In the genomic region with DNA sequence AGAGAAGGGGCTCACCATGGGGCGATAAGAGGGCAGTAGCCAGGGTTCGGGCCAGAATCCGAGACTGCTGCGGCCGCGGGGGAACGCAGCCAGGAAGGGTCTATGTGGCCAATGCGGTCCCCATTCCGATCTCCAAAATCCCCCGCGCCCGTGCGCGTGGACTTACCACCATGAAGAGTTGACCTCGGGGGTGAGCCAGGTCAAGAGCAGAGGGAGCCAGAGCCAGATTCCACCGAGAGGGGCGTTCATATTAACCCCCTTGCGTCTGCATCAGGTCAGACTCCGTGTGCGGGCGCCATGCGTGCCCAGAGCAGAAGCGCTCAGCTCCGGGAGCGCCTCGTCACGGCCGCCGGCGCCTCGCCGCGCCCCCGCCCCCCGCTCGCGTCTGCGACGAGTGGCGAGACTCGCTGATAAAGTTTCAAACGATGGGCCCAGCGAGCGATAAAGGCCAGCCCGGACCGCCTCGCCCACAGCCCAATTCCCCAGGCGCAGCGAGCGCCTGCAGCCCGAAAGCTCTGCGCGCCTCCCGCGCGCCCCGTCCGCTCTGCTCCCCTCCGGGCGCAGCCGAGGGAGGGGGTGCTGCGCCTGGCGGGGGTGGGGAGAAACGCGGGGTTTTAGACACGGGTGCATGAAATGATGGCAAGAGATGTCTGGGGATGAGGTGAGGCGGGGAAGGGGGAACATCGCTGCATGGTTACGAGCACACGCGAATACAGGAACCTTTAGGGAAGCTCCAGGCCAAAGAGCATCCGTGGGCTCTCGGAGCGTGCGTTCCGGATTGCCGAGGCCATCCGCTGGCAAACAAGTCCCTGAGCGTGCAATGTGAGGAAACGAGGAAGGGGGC, we compare ENCODE assay signal across 8 cellular contexts. TPM values are rescaled to one million over a fixed set of nuclear protein-coding genes. Genes with fewer than 3 reads are reported as not detected.
DNase-seq lines count a peak whose midpoint lies in the region; ATAC-seq and TF ChIP-seq lines count a peak whose summit lies in the region.

A gene (minus strand): TSS at position 318 of the 844 bp plus-strand sequence. CDS start 69 bp downstream, at position 249.

- H3K79me2 ChIP-seq in GM23248 (ENCODE audit: insufficient read depth) (no peaks in the 10 kb centered on the region), hepatocyte (no peaks in the 10 kb centered on the region)

- no peak for TF ChIP-seq CTCF in hepatocyte (IDR thresholded peaks at IDR 0.05; ENCODE audit: poor library complexity)

- DNase-seq in GM23248 = peak; percentile 45
- peak; percentile 33 for DNase-seq in amniotic epithelial cell (ENCODE audit: low read depth)
- DNase-seq in hepatocyte (ENCODE audit: low spot score) = peak; percentile 23
- no peak for DNase-seq in stimulated activated effector memory CD8-positive, alpha-beta T cell treated with anti-CD3 and anti-CD28 coated beads, Interleukin-12 subunit alpha, Interleukin-12 subunit beta, amount 100 ng/mL, for 72 hours (ENCODE audit: low spot score in 2 of 2)

- ATAC-seq in HG03280 (IDR thresholded peaks at IDR 0.05; ENCODE audit: unreplicated experiment) = no peak
- no peak for ATAC-seq in GM21515 (IDR thresholded peaks at IDR 0.05; ENCODE audit: unreplicated experiment)
- no peak for ATAC-seq in stimulated activated effector memory CD8-positive, alpha-beta T cell treated with anti-CD3 and anti-CD28 coated beads, Interleukin-12 subunit alpha, Interleukin-12 subunit beta, amount 100 ng/mL, for 72 hours
- ATAC-seq in GM19463 (IDR thresholded peaks at IDR 0.05; ENCODE audit: unreplicated experiment) = no peak

- peak within 1 kb of the TSS; percentile 74 for H3K4me3 ChIP-seq in GM23248
- H3K4me3 ChIP-seq in hepatocyte = peak within 1 kb of the TSS; percentile 54
- peak within 1 kb of the TSS; percentile 71 for H3K4me3 ChIP-seq in skeletal muscle satellite cell (ENCODE audit: low read length)

- H3K9ac ChIP-seq in GM23248 = peak within 1 kb of the TSS; percentile 32; the same call in 1 of the 2 replicates
- H3K9ac ChIP-seq in skeletal muscle satellite cell (ENCODE audit: low read depth, low read length) = no peak within 1 kb of the TSS

- H3K4me2 ChIP-seq in GM23248 (ENCODE audit: unreplicated experiment) (peak within 1 kb of the TSS; percentile 92), hepatocyte (peak within 1 kb of the TSS; percentile 90), skeletal muscle satellite cell (ENCODE audit: low read length) (peak within 1 kb of the TSS; percentile 97)

- H3K9me3 ChIP-seq in GM23248 (ENCODE audit: low read depth) (no peaks in the 10 kb centered on the region), hepatocyte (ENCODE audit: low read depth) (no peaks in the 10 kb centered on the region), skeletal muscle satellite cell (replicated peaks; ENCODE audit: low read length) (no peaks in the 10 kb centered on the region)

- peaks cover 19% of the 10 kb centered on the region; the same call in 1 of the 2 replicates for H3F3A ChIP-seq in GM23248 (ENCODE audit: insufficient read depth)

- WGBS in GM23248 (ENCODE audit: low coverage in 1 of 2, low lambda C conversion rate in 2 of 2, missing lambda C conversion rate in 2 of 2), 2 experiments = 3 to 6% methylated on average over 66 to 75 of the region's 80 CpGs
- 2% methylated on average over 72 of the region's 80 CpGs for WGBS in hepatocyte (ENCODE audit: low lambda C conversion rate, missing lambda C conversion rate)

- H3K36me3 Mint-ChIP-seq in stimulated activated effector memory CD8-positive, alpha-beta T cell treated with anti-CD3 and anti-CD28 coated beads, Interleukin-12 subunit alpha, Interleukin-12 subunit beta, amount 100 ng/mL, for 72 hours = no peaks in the 10 kb centered on the region

- no peak within 1 kb of the TSS for H3K4me3 Mint-ChIP-seq in stimulated activated effector memory CD8-positive, alpha-beta T cell treated with anti-CD3 and anti-CD28 coated beads, Interleukin-12 subunit alpha, Interleukin-12 subunit beta, amount 100 ng/mL, for 72 hours

- H3K27me3 ChIP-seq in GM23248 (replicated peaks; ENCODE audit: insufficient read depth) (peaks cover 35% of the 10 kb centered on the region), hepatocyte (peaks cover 41% of the 10 kb centered on the region), skeletal muscle satellite cell (ENCODE audit: control insufficient read depth, insufficient read depth, low read length) (peaks cover 63% of the 10 kb centered on the region)

- peak within 1 kb of the TSS; percentile 84 for H2AFZ ChIP-seq in GM23248
- peak within 1 kb of the TSS; percentile 73 for H2AFZ ChIP-seq in hepatocyte

- H3K36me3 ChIP-seq in GM23248 (ENCODE audit: low read depth) = no peaks in the 10 kb centered on the region
- no peaks in the 10 kb centered on the region for H3K36me3 ChIP-seq in hepatocyte (replicated peaks; ENCODE audit: insufficient read depth, low read depth)
- no peaks in the 10 kb centered on the region for H3K36me3 ChIP-seq in skeletal muscle satellite cell (ENCODE audit: insufficient read depth, low read length)

- H3K4me1 ChIP-seq in GM23248 (ENCODE audit: insufficient read depth) (peaks cover 6% of the 10 kb centered on the region; the same call in 1 of the 2 replicates), hepatocyte (ENCODE audit: insufficient read depth) (peaks cover 10% of the 10 kb centered on the region), skeletal muscle satellite cell (ENCODE audit: control insufficient read depth, insufficient read depth, low read length) (peaks cover 24% of the 10 kb centered on the region)

- H4K20me1 ChIP-seq in GM23248 (ENCODE audit: insufficient read depth) (no peaks in the 10 kb centered on the region), hepatocyte (ENCODE audit: insufficient read depth, poor library complexity, severe bottlenecking) (no peaks in the 10 kb centered on the region)

- in situ Hi-C loops in GM23248 (cut with MboI) = no loop called here

- peaks cover 10% of the 10 kb centered on the region for H3K4me1 Mint-ChIP-seq in stimulated activated effector memory CD8-positive, alpha-beta T cell treated with anti-CD3 and anti-CD28 coated beads, Interleukin-12 subunit alpha, Interleukin-12 subunit beta, amount 100 ng/mL, for 72 hours

- H3K27ac Mint-ChIP-seq in stimulated activated effector memory CD8-positive, alpha-beta T cell treated with anti-CD3 and anti-CD28 coated beads, Interleukin-12 subunit alpha, Interleukin-12 subunit beta, amount 100 ng/mL, for 72 hours = no peak within 1 kb of the TSS

- no peaks in the 10 kb centered on the region for H3K9me3 Mint-ChIP-seq in stimulated activated effector memory CD8-positive, alpha-beta T cell treated with anti-CD3 and anti-CD28 coated beads, Interleukin-12 subunit alpha, Interleukin-12 subunit beta, amount 100 ng/mL, for 72 hours

- H3K27ac ChIP-seq in GM23248 (no peak within 1 kb of the TSS), hepatocyte (peak within 1 kb of the TSS; percentile 73)

- no peaks in the 10 kb centered on the region for H3K9me2 ChIP-seq in GM23248 (ENCODE audit: insufficient read depth)
- H3K9me2 ChIP-seq in hepatocyte (replicated peaks; ENCODE audit: insufficient read depth) = no peaks in the 10 kb centered on the region

RNA-seq across cellular contexts. Expression of the gene that starts here (rescaled TPM):
- 1.3 and 11.4 TPM in 2 replicates for total RNA-seq in GM23248 (2014; rRNA removed; shearing (Covaris generic))
- polyA plus RNA-seq in GM23248 (2016; fragmentation: Nextera tagmentation; extraction: Ambion mirVana) = 2.6 and 2.8 TPM in 2 replicates
- total RNA-seq in hepatocyte = 16.3 and 17.6 TPM in 2 replicates
- polyA plus RNA-seq in hepatocyte = 26.3 and 32.6 TPM in 2 replicates
- 0.22 TPM in 1 of 2 replicates, not detected in the other for total RNA-seq in skeletal muscle satellite cell (2012; rRNA removed)

Comparison
In these comparisons a context has a peak if more than half of its experiments do, and no peak if none do; other contexts are left out.
1. DNase-seq: peak in GM23248 (single experiment), amniotic epithelial cell (single experiment) and hepatocyte (single experiment); none in stimulated activated effector memory CD8-positive, alpha-beta T cell treated with anti-CD3 and anti-CD28 coated beads, Interleukin-12 subunit alpha, Interleukin-12 subunit beta, amount 100 ng/mL, for 72 hours (0 of 2).
2. Peak in every context shown above with its lines, with median percentiles within 50 percentile points of each other: H3K4me2 ChIP-seq and H3K4me3 ChIP-seq.